ENCODE assay signal across 27 cellular contexts in genomic region chr22:47587361-47587760, GRCh38.
"Had no signal": no experiment of that assay in that cellular context is flagged by ENCODE, and none has a peak within 500 bp of the region (broad histone marks: within the 10 kb centered on the region; RNA-seq: fewer than 3 reads in every experiment).

No MANE protein-coding gene starts in this region.

- H3K27me3 ChIP-seq: colonic mucosa, testis, tibial nerve, vagina had no signal

- H3K9me3 Mint-ChIP-seq: effector memory CD8-positive, alpha-beta T cell; stimulated activated naive CD8-positive, alpha-beta T cell treated with anti-CD3 and anti-CD28 coated beads, Interleukin-15, amount 100 ng/mL, for 72 hours had no signal

- H3K36me3 ChIP-seq: colonic mucosa, right lobe of liver, tibial nerve, vagina had no signal

- H3K4me1 Mint-ChIP-seq: immature natural killer cell; memory B cell; mesothelial cell of epicardium; naive B cell; stimulated activated naive CD8-positive, alpha-beta T cell treated with anti-CD3 and anti-CD28 coated beads, Interleukin-15, amount 100 ng/mL, for 72 hours had no signal

- H3K4me1 ChIP-seq: colonic mucosa, parathyroid adenoma, right lobe of liver, testis, tibial nerve, vagina had no signal

- H3K27me3 Mint-ChIP-seq: memory B cell, progenitor cell of endocrine pancreas had no signal

- ATAC-seq: effector memory CD8-positive, alpha-beta T cell; left colon; mucosa of descending colon; right lobe of liver; stimulated activated naive CD8-positive, alpha-beta T cell treated with anti-CD3 and anti-CD28 coated beads, Interleukin-15, amount 100 ng/mL, for 72 hours had no signal

- H3K27ac ChIP-seq: colonic mucosa, parathyroid adenoma, right lobe of liver, testis, tibial nerve, vagina had no signal

- H3K4me3 Mint-ChIP-seq: effector memory CD8-positive, alpha-beta T cell; immature natural killer cell; memory B cell; mesothelial cell of epicardium; naive B cell; stimulated activated naive CD8-positive, alpha-beta T cell treated with anti-CD3 and anti-CD28 coated beads, Interleukin-15, amount 100 ng/mL, for 72 hours had no signal

- DNase-seq: central memory CD4-positive, alpha-beta T cell; colonic mucosa; effector memory CD8-positive, alpha-beta T cell; hypothalamus; immature natural killer cell; islet precursor cell; kidney glomerular epithelial cell; left colon; mucosa of descending colon; naive B cell; occipital lobe; stimulated activated CD4-positive, alpha-beta T cell treated with anti-CD3 and anti-CD28 coated beads, Interleukin-12 subunit alpha, Interleukin-12 subunit beta, amount 100 ng/mL, for 4 hours; stimulated activated CD4-positive, alpha-beta T cell treated with anti-CD3 and anti-CD28 coated beads, Interleukin-1b, Interleukin-23, amount 100 ng/mL, for 48 hours; stimulated activated CD4-positive, alpha-beta T cell treated with anti-CD3 and anti-CD28 coated beads, Interleukin-4, amount 100 ng/mL, for 1 hour; stimulated activated CD8-positive, alpha-beta memory T cell treated with anti-CD3 and anti-CD28 coated beads, Interleukin-4, amount 100 ng/mL, for 48 hours; stimulated activated naive CD4-positive, alpha-beta T cell; stimulated activated naive CD8-positive, alpha-beta T cell treated with anti-CD3 and anti-CD28 coated beads, Interleukin-15, amount 100 ng/mL, for 72 hours; testis had no signal

- H3K27ac Mint-ChIP-seq: effector memory CD8-positive, alpha-beta T cell; immature natural killer cell; memory B cell; mesothelial cell of epicardium; naive B cell; progenitor cell of endocrine pancreas; stimulated activated naive CD8-positive, alpha-beta T cell treated with anti-CD3 and anti-CD28 coated beads, Interleukin-15, amount 100 ng/mL, for 72 hours had no signal

- H3K9me3 ChIP-seq: colonic mucosa, right lobe of liver, testis, vagina had no signal

- H3K36me3 Mint-ChIP-seq: immature natural killer cell, memory B cell, naive B cell had no signal

- H3K4me3 ChIP-seq: colonic mucosa, lung, mucosa of descending colon, right lobe of liver, smooth muscle cell, testis, tibial nerve, vagina had no signal
